Comparison of ENCODE assay signal across 1 cellular context in the genomic region with DNA sequence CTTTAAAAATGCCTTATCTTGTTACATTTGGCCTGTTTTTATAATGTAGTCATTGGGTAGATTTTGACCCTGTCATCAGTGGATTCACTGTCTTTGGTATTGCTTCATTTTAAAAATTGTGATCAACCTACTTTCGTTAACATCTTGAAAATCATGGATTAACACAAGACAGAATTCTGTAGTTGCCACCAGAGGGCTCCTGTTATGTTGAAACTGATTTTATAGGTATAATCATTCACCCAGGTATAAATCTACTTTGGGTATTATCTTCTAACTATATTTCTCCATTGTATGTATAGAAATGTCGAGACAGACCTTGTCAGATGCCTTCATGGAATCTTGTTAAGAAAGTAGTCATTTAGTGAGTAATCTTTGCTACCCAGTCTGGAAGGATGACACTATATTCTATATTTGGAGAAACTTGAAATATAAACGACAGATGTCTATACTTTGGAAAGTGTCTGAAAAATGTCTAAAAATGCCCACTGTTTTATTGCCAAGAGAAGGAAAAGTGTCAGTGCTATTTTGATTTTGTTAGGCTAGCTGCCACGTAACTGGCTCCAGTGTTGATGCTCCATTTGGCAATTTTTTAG.
TF ChIP-seq lines count a peak whose summit lies in the region.

No MANE protein-coding gene starts in this region.

TF ChIP-seq in HCT116, 20 proteins besides CTCF, POLR2A, EP300 and RAD21 (continued from another document):
- TF ChIP-seq, protein P1, sequence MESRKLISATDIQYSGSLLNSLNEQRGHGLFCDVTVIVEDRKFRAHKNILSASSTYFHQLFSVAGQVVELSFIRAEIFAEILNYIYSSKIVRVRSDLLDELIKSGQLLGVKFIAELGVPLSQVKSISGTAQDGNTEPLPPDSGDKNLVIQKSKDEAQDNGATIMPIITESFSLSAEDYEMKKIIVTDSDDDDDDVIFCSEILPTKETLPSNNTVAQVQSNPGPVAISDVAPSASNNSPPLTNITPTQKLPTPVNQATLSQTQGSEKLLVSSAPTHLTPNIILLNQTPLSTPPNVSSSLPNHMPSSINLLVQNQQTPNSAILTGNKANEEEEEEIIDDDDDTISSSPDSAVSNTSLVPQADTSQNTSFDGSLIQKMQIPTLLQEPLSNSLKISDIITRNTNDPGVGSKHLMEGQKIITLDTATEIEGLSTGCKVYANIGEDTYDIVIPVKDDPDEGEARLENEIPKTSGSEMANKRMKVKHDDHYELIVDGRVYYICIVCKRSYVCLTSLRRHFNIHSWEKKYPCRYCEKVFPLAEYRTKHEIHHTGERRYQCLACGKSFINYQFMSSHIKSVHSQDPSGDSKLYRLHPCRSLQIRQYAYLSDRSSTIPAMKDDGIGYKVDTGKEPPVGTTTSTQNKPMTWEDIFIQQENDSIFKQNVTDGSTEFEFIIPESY (IDR thresholded peaks at IDR 0.05; ENCODE audit: extremely low read depth, insufficient replicate concordance, low read length): no peak
